In genomic region chr6:52284460-52285173, GRCh38 we compare ENCODE assay signal across 8 cellular contexts. TPM values are rescaled to one million over a fixed set of nuclear protein-coding genes. Genes with fewer than 3 reads are reported as not detected.
DNase-seq lines count a peak whose midpoint lies in the region; ATAC-seq and TF ChIP-seq lines count a peak whose summit lies in the region.

MCM3 (minus strand) TSS chr6:52284742; CDS start chr6:52284674, 68 bp downstream.

- peak within 1 kb of the TSS; percentile 86 for H3K4me3 ChIP-seq in choroid plexus epithelial cell (ENCODE audit: low read depth, low read length)
- H3K4me3 ChIP-seq in kidney epithelial cell (ENCODE audit: low read depth, low read length) = peak within 1 kb of the TSS; percentile 63

- DNase-seq in AG20443 (ENCODE audit: low spot score) (peak; percentile 96), NCI-H510A (lab: John Stamatoyannopoulos, UW) (peak; percentile 100), choroid plexus epithelial cell (ENCODE audit: low read depth) (peak; percentile 100), kidney epithelial cell (ENCODE audit: low read depth) (peak; percentile 99)
- DNase-seq in activated CD4-positive, alpha-beta T cell treated with anti-CD3 and anti-CD28 coated beads for 1 hour = peak; percentile 92
- DNase-seq in stimulated activated CD4-positive, alpha-beta T cell treated with anti-CD3 and anti-CD28 coated beads, Interleukin-15, amount 100 ng/mL, for 48 hours (ENCODE audit: low read depth in 2 of 2) = peak; percentile 91 to 96

- H3K27me3 ChIP-seq in kidney epithelial cell (ENCODE audit: control insufficient read depth, insufficient read depth, low read length) = no peaks in the 10 kb centered on the region

- TF ChIP-seq CTCF in choroid plexus epithelial cell (conservative IDR thresholded peaks at IDR 0.05; ENCODE audit: low read depth, low read length) = peak; percentile 7
- TF ChIP-seq CTCF in kidney epithelial cell (IDR thresholded peaks at IDR 0.05; ENCODE audit: insufficient read depth, low read length, poor library complexity, severe bottlenecking) = no peak

- no peaks in the 10 kb centered on the region for H3K36me3 ChIP-seq in kidney epithelial cell (ENCODE audit: control insufficient read depth, insufficient read depth, low read length)

- TF ChIP-seq POLR2A in GM19099 (IDR thresholded peaks at IDR 0.05; ENCODE audit: extremely low read depth, insufficient read length, low read depth) = peak; percentile 72

- ATAC-seq in HG03432 (IDR thresholded peaks at IDR 0.05; ENCODE audit: unreplicated experiment) = peak; percentile 97

RNA-seq across cellular contexts. Expression of gene MCM3, which starts in this region (rescaled TPM):
- 37.1 and 38.6 TPM in 2 replicates for total RNA-seq in kidney epithelial cell

Comparison
In these comparisons a context has a peak if more than half of its experiments do, and no peak if none do; other contexts are left out.
1. Peak in every context shown above with its lines: DNase-seq, ATAC-seq and H3K4me3 ChIP-seq.